8 cellular contexts compared by ENCODE assay signal in the genomic region with DNA sequence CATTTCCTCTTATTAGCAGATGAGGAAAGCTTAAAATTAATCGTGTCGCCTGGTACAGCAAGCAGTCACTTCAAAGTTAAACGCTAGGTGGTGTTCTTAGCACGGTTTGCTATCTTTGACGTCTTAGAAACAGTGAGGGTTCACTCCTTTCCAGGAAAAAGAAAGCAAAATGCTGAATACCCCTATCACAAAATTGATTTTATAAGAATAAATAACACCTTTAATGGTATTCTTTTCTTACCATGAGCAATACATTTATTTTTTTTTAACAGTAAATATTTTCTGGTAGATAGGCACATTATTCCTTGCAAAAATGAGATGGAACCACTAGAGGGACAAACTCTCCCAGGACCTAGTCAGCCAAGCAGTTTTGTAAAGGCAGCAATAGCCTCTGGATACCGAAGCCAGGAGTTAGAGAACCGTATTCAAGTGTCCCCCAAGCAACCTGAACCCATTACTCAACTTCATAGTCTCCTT.
DNase-seq lines count a peak whose midpoint lies in the region; ATAC-seq and TF ChIP-seq lines count a peak whose summit lies in the region.

No MANE protein-coding gene starts in this region.

- peak; percentile 60 for TF ChIP-seq CTCF in GM10266 (IDR thresholded peaks at IDR 0.05; ENCODE audit: control insufficient read depth, insufficient read depth, low read depth, missing control alignments)

- ATAC-seq in HG02970 (IDR thresholded peaks at IDR 0.05; ENCODE audit: low FRiP score, unreplicated experiment) = peak; percentile 56

- DNase-seq in 8988T (peak; percentile 18), GM10266 (ENCODE audit: extremely low spot score) (peak; percentile 36), NCI-H345 treated with DMSO at 0.1 percent for 48 hours (lab: John Stamatoyannopoulos, UW; ENCODE audit: unreplicated experiment) (peak; percentile 5), amniotic stem cell (lab: John Stamatoyannopoulos, UW) (peak; percentile 58), hepatic stellate cell (ENCODE audit: low spot score) (peak; percentile 32), stromal cell of bone marrow (ENCODE audit: low read depth) (peak; percentile 22), posterior vena cava (ENCODE audit: low spot score) (no peak)

- intact Hi-C loops in posterior vena cava (cut with DNase I) = loop anchor here in 1 of 2 donors (10.0 kb wide), 1 partner anchor 343 kb away; no protein-coding TSS in a partner anchor
